Comparison of ENCODE assay signal across 9 cellular contexts in genomic region chr15:25830844-25831443, GRCh38. TPM values are rescaled to one million over a fixed set of nuclear protein-coding genes. Genes with fewer than 3 reads are reported as not detected.
DNase-seq lines count a peak whose midpoint lies in the region; ATAC-seq and TF ChIP-seq lines count a peak whose summit lies in the region.
"Had no signal": no experiment of that assay in that cellular context is flagged by ENCODE, and none has a peak within 500 bp of the region (broad histone marks: within the 10 kb centered on the region; RNA-seq: fewer than 3 reads in every experiment).

No MANE protein-coding gene starts in this region.

- ATAC-seq in lower lobe of right lung (peak; percentile 74 to 75), foreskin keratinocyte (no peak)

- no peaks in the 10 kb centered on the region for H3K36me3 ChIP-seq in lower lobe of right lung
- H3K36me3 ChIP-seq in HAP-1 (replicated peaks), result no peaks in the 10 kb centered on the region
- no peaks in the 10 kb centered on the region for H3K36me3 ChIP-seq in H7 (replicated peaks; ENCODE audit: control insufficient read depth, insufficient read depth, low read length)

- DNase-seq in HFF-Myc (ENCODE audit: extremely low read depth, low read depth), result peak; percentile 37
- DNase-seq in choroid plexus epithelial cell (ENCODE audit: low read depth), result peak; percentile 15
- DNase-seq in lower lobe of right lung, result no peak
- peak; percentile 95 for DNase-seq in stromal cell of bone marrow (ENCODE audit: low read depth)
- DNase-seq in NCI-H2029 treated with DMSO at 0.1 percent for 48 hours (lab: John Stamatoyannopoulos, UW), result no peak
- DNase-seq in HAP-1 (ENCODE audit: low spot score in 2 of 2), result no peak
- no peak for DNase-seq in foreskin keratinocyte
- DNase-seq in H7, result no peak
- DNase-seq: endodermal cell had no signal

- intact Hi-C loops in lower lobe of right lung (cut with DNase I), result no loop called here

- H3K4me3 ChIP-seq in HFF-Myc (replicated peaks; ENCODE audit: low read depth, low read length) (peak overlapping the region; percentile 26), choroid plexus epithelial cell (ENCODE audit: low read depth, low read length) (no peak overlapping the region), lower lobe of right lung (no peak overlapping the region), HAP-1 (no peak overlapping the region), H7 (ENCODE audit: insufficient read depth, low read depth, low read length) (no peak overlapping the region)

- in situ Hi-C loops in HAP-1 (cut with MboI; ENCODE audit: low sequenced_read_pairs), result no loop called here

- H3K4me1 ChIP-seq in lower lobe of right lung, result peaks cover 5% of the 10 kb centered on the region
- no peaks in the 10 kb centered on the region for H3K4me1 ChIP-seq in HAP-1
- no peaks in the 10 kb centered on the region for H3K4me1 ChIP-seq in foreskin keratinocyte

- H3K9me3 ChIP-seq in lower lobe of right lung (no peaks in the 10 kb centered on the region), HAP-1 (peaks cover 6% of the 10 kb centered on the region; the same call in 1 of the 2 replicates)

- no peak overlapping the region for H3K27ac ChIP-seq in lower lobe of right lung
- H3K27ac ChIP-seq in foreskin keratinocyte, result no peak overlapping the region

- H3K27me3 ChIP-seq in lower lobe of right lung (ENCODE audit: low read depth), result no peaks in the 10 kb centered on the region
- H3K27me3 ChIP-seq in HAP-1 (ENCODE audit: low read depth), result no peaks in the 10 kb centered on the region
- no peaks in the 10 kb centered on the region for H3K27me3 ChIP-seq in foreskin keratinocyte
- H3K27me3 ChIP-seq in H7 (ENCODE audit: control insufficient read depth, insufficient read depth, low read length), result no peaks in the 10 kb centered on the region

- TF ChIP-seq CTCF in HFF-Myc (IDR thresholded peaks at IDR 0.05; ENCODE audit: low read depth, low read length, missing control alignments) (no peak), choroid plexus epithelial cell (conservative IDR thresholded peaks at IDR 0.05; ENCODE audit: low read depth, low read length) (no peak), lower lobe of right lung (IDR thresholded peaks at IDR 0.05) (no peak), foreskin keratinocyte (conservative IDR thresholded peaks at IDR 0.05) (no peak)

RNA-seq across cellular contexts. Expression of gene ATP10A, which starts 32.2 kb away (rescaled TPM):
- total RNA-seq in lower lobe of right lung, result 43.5 TPM
- not detected in 2 replicates for total RNA-seq in foreskin keratinocyte
- not detected in 2 replicates for polyA plus RNA-seq in foreskin keratinocyte
- total RNA-seq in H7 (2014; rRNA removed; shearing (Covaris generic)), result 1.4 and 2.0 TPM in 2 replicates

Comparison
In these comparisons a context has a peak if more than half of its experiments do, and no peak if none do; other contexts are left out.
1. DNase-seq: peak in HFF-Myc (single experiment), choroid plexus epithelial cell (single experiment) and stromal cell of bone marrow (single experiment); none in lower lobe of right lung (single experiment), NCI-H2029 treated with DMSO at 0.1 percent for 48 hours (single experiment), HAP-1 (0 of 2), foreskin keratinocyte (0 of 2) and H7 (single experiment).
2. RNA of gene ATP10A, which starts 32.2 kb away (total RNA-seq): 43.5 TPM in lower lobe of right lung (single experiment); 1.4 to 2.0 TPM in H7 and not detected in foreskin keratinocyte; every median in the first group is over 10 times any median in the second.